Comparison of ENCODE assay signal across 31 cellular contexts in the genomic region with DNA sequence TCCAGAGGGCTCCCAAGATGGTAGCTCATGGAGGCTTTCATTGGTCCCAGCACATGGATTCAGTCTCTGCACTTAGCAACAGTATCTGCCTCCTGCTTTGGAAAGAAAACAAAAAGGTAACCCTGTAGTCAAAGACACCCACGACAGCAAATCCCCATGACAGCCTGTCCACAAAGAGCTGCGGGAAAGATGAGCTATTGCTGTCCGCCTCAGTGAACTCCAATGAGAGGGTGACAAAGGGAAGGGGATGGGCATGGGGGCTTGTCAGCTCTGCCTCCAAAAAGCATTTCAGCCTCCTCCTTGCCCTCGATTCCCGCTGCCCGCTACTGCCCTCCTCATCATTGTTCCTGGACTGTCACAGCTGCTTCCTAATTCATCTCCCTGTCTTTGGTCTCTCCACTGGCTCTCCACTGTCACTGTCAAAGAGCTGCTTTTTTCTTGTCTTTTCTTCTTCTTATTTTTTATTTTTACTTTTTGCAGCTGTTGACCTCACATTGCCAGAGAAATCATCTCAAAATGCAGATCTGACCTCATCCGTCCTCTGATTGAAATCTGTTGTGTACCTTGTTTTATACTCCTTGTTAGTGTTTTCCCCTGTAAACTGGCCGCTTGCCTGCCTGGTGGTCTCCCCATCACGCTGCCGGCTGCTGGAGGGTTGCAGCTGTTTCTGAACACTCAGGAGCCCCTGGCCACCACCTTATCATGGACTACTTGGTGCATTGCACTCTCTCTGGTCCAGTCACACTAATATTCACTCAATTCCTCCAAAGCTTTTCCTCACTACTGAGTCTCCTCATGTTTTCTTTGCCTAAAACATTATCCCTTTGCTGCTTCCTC. TPM values are rescaled to one million over a fixed set of nuclear protein-coding genes. Genes with fewer than 3 reads are reported as not detected.
DNase-seq lines count a peak whose midpoint lies in the region; ATAC-seq and TF ChIP-seq lines count a peak whose summit lies in the region.
"Had no signal": no experiment of that assay in that cellular context is flagged by ENCODE, and none has a peak within 500 bp of the region (broad histone marks: within the 10 kb centered on the region; RNA-seq: fewer than 3 reads in every experiment).

No MANE protein-coding gene starts in this region.

- no peaks in the 10 kb centered on the region for H3K36me3 ChIP-seq in breast epithelium

- peak; percentile 9 for DNase-seq in M059J (ENCODE audit: low read depth)
- peak; percentile 70 for DNase-seq in NCI-H146 treated with DMSO at 0.1 percent for 48 hours (lab: John Stamatoyannopoulos, UW; ENCODE audit: unreplicated experiment)
- peak; percentile 36 for DNase-seq in neural crest cell (ENCODE audit: low read depth, low spot score)
- DNase-seq in medulla oblongata (ENCODE audit: extremely low spot score), result no peak
- no peak for DNase-seq in breast epithelium (ENCODE audit: low spot score in 2 of 2)
- DNase-seq: activated CD4-positive, alpha-beta T cell treated with anti-CD3 and anti-CD28 coated beads, Interleukin-2, amount 50 U/mL, for 1 hour; activated gamma-delta T cell; activated naive CD8-positive, alpha-beta T cell treated with anti-CD3 and anti-CD28 coated beads, Interleukin-2, amount 50 U/mL, for 24 hours; activated T-cell treated with anti-CD3 and anti-CD28 coated beads, Interleukin-2, amount 50 U/mL, for 24 hours; Caco-2; caudate nucleus; DMS79 treated with DMSO at 0.1 percent for 48 hours; GDM1; glutamatergic neuron; GM23248; Kasumi-1; left colon; MV-4-11; NCI-H2029 treated with DMSO at 0.1 percent for 48 hours; NCI-H446 treated with DMSO at 0.1 percent for 48 hours; occipital lobe; OCI-M1; stimulated activated CD4-positive, alpha-beta T cell treated with anti-CD3 and anti-CD28 coated beads, Interleukin-15, amount 100 ng/mL, for 24 hours had no signal

- peaks cover 0 to 5% (median 2%) of the 10 kb centered on the region in 5 experiments for H3K9me3 Mint-ChIP-seq in brain
- H3K9me3 Mint-ChIP-seq in neural crest cell, result no peaks in the 10 kb centered on the region
- H3K9me3 Mint-ChIP-seq: activated naive CD8-positive, alpha-beta T cell treated with anti-CD3 and anti-CD28 coated beads, Interleukin-2, amount 50 U/mL, for 24 hours; activated T-cell treated with anti-CD3 and anti-CD28 coated beads, Interleukin-2, amount 50 U/mL, for 24 hours; memory B cell; stimulated activated memory B cell treated with anti-CD40 and anti-IgM and Interleukin-4, amounts not matched to agents 10 μg/mL and 1 μg/mL and 100 μg/mL, for 72 hours; type B pancreatic cell had no signal

- TF ChIP-seq CTCF in brain (conservative IDR thresholded peaks at IDR 0.05), result no peak
- no peak for TF ChIP-seq CTCF in neural crest cell (conservative IDR thresholded peaks at IDR 0.05)
- TF ChIP-seq CTCF in breast epithelium (IDR thresholded peaks at IDR 0.05), result no peak

- H3K4me1 Mint-ChIP-seq in brain (peaks cover 17% of the 10 kb centered on the region), neural crest cell (peaks cover 42% of the 10 kb centered on the region)
- H3K4me1 Mint-ChIP-seq: activated naive CD8-positive, alpha-beta T cell treated with anti-CD3 and anti-CD28 coated beads, Interleukin-2, amount 50 U/mL, for 24 hours; memory B cell; stimulated activated memory B cell treated with anti-CD40 and anti-IgM and Interleukin-4, amounts not matched to agents 10 μg/mL and 1 μg/mL and 100 μg/mL, for 72 hours had no signal

- H3K4me3 Mint-ChIP-seq in brain (peak overlapping the region in 4 of 5 experiments; percentile 16 to 62 (median 49)), neural crest cell (peak overlapping the region; percentile 48)
- H3K4me3 Mint-ChIP-seq: activated naive CD8-positive, alpha-beta T cell treated with anti-CD3 and anti-CD28 coated beads, Interleukin-2, amount 50 U/mL, for 24 hours; activated T-cell treated with anti-CD3 and anti-CD28 coated beads, Interleukin-2, amount 50 U/mL, for 24 hours; memory B cell; stimulated activated memory B cell treated with anti-CD40 and anti-IgM and Interleukin-4, amounts not matched to agents 10 μg/mL and 1 μg/mL and 100 μg/mL, for 72 hours; type B pancreatic cell had no signal

- no peaks in the 10 kb centered on the region for H3K4me1 ChIP-seq in breast epithelium

- TF ChIP-seq POLR2A in breast epithelium (IDR thresholded peaks at IDR 0.05), result no peak

- ATAC-seq in GM18517 (IDR thresholded peaks at IDR 0.05; ENCODE audit: unreplicated experiment), result no peak
- ATAC-seq: activated naive CD8-positive, alpha-beta T cell treated with anti-CD3 and anti-CD28 coated beads, Interleukin-2, amount 50 U/mL, for 24 hours; esophagus mucosa; left colon; stimulated activated memory B cell treated with anti-CD40 and anti-IgM and Interleukin-4, amounts not matched to agents 10 μg/mL and 1 μg/mL and 100 μg/mL, for 72 hours had no signal

- H3K36me3 Mint-ChIP-seq in brain (no peaks in the 10 kb centered on the region), neural crest cell (ENCODE audit: low read depth) (no peaks in the 10 kb centered on the region)
- H3K36me3 Mint-ChIP-seq: type B pancreatic cell had no signal

- H3K27me3 Mint-ChIP-seq in brain (peaks cover 15% of the 10 kb centered on the region), neural crest cell (ENCODE audit: low read depth) (no peaks in the 10 kb centered on the region)
- H3K27me3 Mint-ChIP-seq: memory B cell had no signal

- H3K27me3 ChIP-seq in breast epithelium, result no peaks in the 10 kb centered on the region
- H3K27me3 ChIP-seq: BLaER1 treated with 17β-estradiol and CSF1 and Interleukin-3, amounts not matched to agents 10 nM and 100 nM had no signal

- no peak overlapping the region for H3K27ac ChIP-seq in breast epithelium
- H3K27ac ChIP-seq: BLaER1 treated with 17β-estradiol and CSF1 and Interleukin-3, amounts not matched to agents 10 nM and 100 nM; GM23248; RWPE1 had no signal

- intact Hi-C loops in breast epithelium (cut with DNase I; ENCODE audit: low total_unique reads), result no loop called here

- H3K9me3 ChIP-seq in breast epithelium, result no peaks in the 10 kb centered on the region
- H3K9me3 ChIP-seq: BLaER1 treated with 17β-estradiol and CSF1 and Interleukin-3, amounts not matched to agents 10 nM and 100 nM; Caco-2 had no signal

- peak overlapping the region in 3 of 5 experiments; percentile 77 to 83 (median 79) for H3K27ac Mint-ChIP-seq in brain
- H3K27ac Mint-ChIP-seq in neural crest cell (ENCODE audit: unreplicated experiment), result peak overlapping the region; percentile 92
- H3K27ac Mint-ChIP-seq: activated naive CD8-positive, alpha-beta T cell treated with anti-CD3 and anti-CD28 coated beads, Interleukin-2, amount 50 U/mL, for 24 hours; activated T-cell treated with anti-CD3 and anti-CD28 coated beads, Interleukin-2, amount 50 U/mL, for 24 hours; memory B cell; stimulated activated memory B cell treated with anti-CD40 and anti-IgM and Interleukin-4, amounts not matched to agents 10 μg/mL and 1 μg/mL and 100 μg/mL, for 72 hours; type B pancreatic cell had no signal

- no peak overlapping the region for H3K4me3 ChIP-seq in breast epithelium
- H3K4me3 ChIP-seq: BLaER1 treated with 17β-estradiol and CSF1 and Interleukin-3, amounts not matched to agents 10 nM and 100 nM; GM23248 had no signal

RNA-seq across cellular contexts. Expression of a gene that starts 7.9 kb away (rescaled TPM):
- 12.2 and 16.6 TPM in 2 replicates for total RNA-seq in M059J (2014; rRNA removed; shearing (Covaris generic))
- polyA plus RNA-seq in brain (ENCODE audit: insufficient read depth, low read depth, low replicate concordance), result 14.9 TPM
- 28.5 and 28.9 TPM in 2 replicates for total RNA-seq in neural crest cell
- 10 to 100 TPM; 21.1 to 25.0 (median 23.3) TPM for total RNA-seq in breast epithelium

Comparison
In these comparisons a context has a peak if more than half of its experiments do, and no peak if none do; other contexts are left out.
1. DNase-seq: peak in M059J (single experiment), NCI-H146 treated with DMSO at 0.1 percent for 48 hours (single experiment) and neural crest cell (single experiment); none in medulla oblongata (single experiment) and breast epithelium (0 of 2).